In the genomic region with DNA sequence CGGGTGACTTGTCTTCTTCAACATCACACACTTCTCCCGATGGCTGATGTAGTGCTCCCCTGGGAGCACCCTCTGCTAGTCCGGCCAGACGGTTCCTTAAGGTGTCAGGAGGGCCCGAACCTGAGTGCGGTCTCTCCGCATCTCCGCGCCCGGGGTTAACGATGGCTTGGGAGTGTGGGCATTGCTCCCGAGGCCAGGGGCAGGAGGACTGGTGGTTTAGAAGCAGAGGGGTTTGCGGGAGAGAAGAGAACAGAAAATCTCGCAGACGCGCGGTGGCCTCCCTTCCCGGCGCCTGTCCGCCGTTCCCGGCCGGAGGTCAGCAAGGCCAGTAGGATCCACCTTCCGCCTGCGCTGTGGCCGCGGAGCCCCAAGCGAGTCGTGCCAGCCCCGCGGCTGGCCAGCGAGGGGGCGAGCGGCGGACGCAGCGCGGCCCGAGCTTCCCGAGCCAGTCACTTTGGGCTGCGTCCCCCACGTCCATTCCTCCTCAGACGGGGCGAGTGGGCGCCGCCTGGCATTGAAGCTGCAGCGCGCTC, we compare ENCODE assay signal across 8 cellular contexts. TPM values are rescaled to one million over a fixed set of nuclear protein-coding genes. Genes with fewer than 3 reads are reported as not detected.
DNase-seq lines count a peak whose midpoint lies in the region; ATAC-seq and TF ChIP-seq lines count a peak whose summit lies in the region.

No MANE protein-coding gene starts in this region.

- no peak for TF ChIP-seq CTCF in activated B cell treated with CpG ODN at 0.5 μM for 24 hours (IDR thresholded peaks at IDR 0.05)

- intact Hi-C loops in activated B cell treated with CpG ODN at 0.5 μM for 24 hours (cut with micrococcal nuclease) (no loop called here), head of caudate nucleus (cut with DNase I) (no loop called here), posterior cingulate gyrus (cut with DNase I) (no loop called here)

- H3K9me3 Mint-ChIP-seq in activated B cell treated with CpG ODN at 0.5 μM for 24 hours = no peaks in the 10 kb centered on the region

- CTCF ChIA-PET in activated B cell treated with CpG ODN at 0.5 μM for 24 hours (lab: Charles Lee) = no interaction called here

- ATAC-seq in activated B cell treated with CpG ODN at 0.5 μM for 24 hours (ENCODE audit: low read depth) (peak; percentile 56), HG03439 (IDR thresholded peaks at IDR 0.05; ENCODE audit: unreplicated experiment) (no peak), GM19455 (IDR thresholded peaks at IDR 0.05; ENCODE audit: unreplicated experiment) (no peak)

- H3K27ac ChIP-seq in GM23248 = no peak overlapping the region

- H3K4me1 ChIP-seq in GM23248 (ENCODE audit: insufficient read depth) = peaks cover 7% of the 10 kb centered on the region

- H2AFZ ChIP-seq in GM23248 = peak overlapping the region; percentile 93

- H3K27me3 ChIP-seq in GM23248 (replicated peaks; ENCODE audit: insufficient read depth) = peaks cover 16% of the 10 kb centered on the region

- H3K9me3 ChIP-seq in GM23248 (ENCODE audit: low read depth) = no peaks in the 10 kb centered on the region

- H3F3A ChIP-seq in GM23248 (ENCODE audit: insufficient read depth) = peaks cover 3% of the 10 kb centered on the region; the same call in 1 of the 2 replicates

- no peaks in the 10 kb centered on the region for H3K36me3 Mint-ChIP-seq in activated B cell treated with CpG ODN at 0.5 μM for 24 hours (ENCODE audit: low read depth)

- peak; percentile 32 for DNase-seq in GM23248
- DNase-seq in activated B cell treated with CpG ODN at 0.5 μM for 24 hours = peak; percentile 15
- DNase-seq in head of caudate nucleus = peak in 36 of 42 donors; percentile 10 to 57 (median 26)
- peak in 8 of 10 donors; percentile 12 to 88 (median 28) for DNase-seq in posterior cingulate gyrus
- DNase-seq in OCI-M1 (lab: John Stamatoyannopoulos, UW) = no peak
- no peak for DNase-seq in NCI-H774 (lab: John Stamatoyannopoulos, UW)

- H3K4me3 ChIP-seq in GM23248 = peak overlapping the region; percentile 76

- POLR2A ChIA-PET in activated B cell treated with CpG ODN at 0.5 μM for 24 hours (lab: Charles Lee) = no interaction called here

- H3K4me3 Mint-ChIP-seq in activated B cell treated with CpG ODN at 0.5 μM for 24 hours = peak overlapping the region; percentile 81

- no peak overlapping the region for H3K27ac Mint-ChIP-seq in activated B cell treated with CpG ODN at 0.5 μM for 24 hours

- peak overlapping the region; percentile 73; the same call in 1 of the 2 replicates for H3K9ac ChIP-seq in GM23248

- H4K20me1 ChIP-seq in GM23248 (ENCODE audit: insufficient read depth) = no peaks in the 10 kb centered on the region

- no peaks in the 10 kb centered on the region for H3K79me2 ChIP-seq in GM23248 (ENCODE audit: insufficient read depth)

- in situ Hi-C loops in GM23248 (cut with MboI) = no loop called here

- WGBS in GM23248 (ENCODE audit: low coverage in 1 of 2, low lambda C conversion rate in 2 of 2, missing lambda C conversion rate in 2 of 2), 2 experiments = 1 to 3% methylated on average over 25 to 38 of the region's 48 CpGs

- H3K4me1 Mint-ChIP-seq in activated B cell treated with CpG ODN at 0.5 μM for 24 hours = peaks cover 21% of the 10 kb centered on the region

- peaks cover 53% of the 10 kb centered on the region for H3K27me3 Mint-ChIP-seq in activated B cell treated with CpG ODN at 0.5 μM for 24 hours

- no peaks in the 10 kb centered on the region for H3K9me2 ChIP-seq in GM23248 (ENCODE audit: insufficient read depth)

- H3K4me2 ChIP-seq in GM23248 (ENCODE audit: unreplicated experiment) = peak overlapping the region; percentile 90

- no peaks in the 10 kb centered on the region for H3K36me3 ChIP-seq in GM23248 (ENCODE audit: low read depth)

RNA-seq across cellular contexts. Expression of a gene that starts 0.7 kb away (rescaled TPM):
- total RNA-seq in GM23248 (2014; rRNA removed; shearing (Covaris generic)) = 0.89 and 4.3 TPM in 2 replicates
- polyA plus RNA-seq in GM23248 (2016; fragmentation: Nextera tagmentation; extraction: Ambion mirVana) = 2.1 and 2.2 TPM in 2 replicates
- not detected in 2 replicates for total RNA-seq in activated B cell treated with CpG ODN at 0.5 μM for 24 hours

RNA-seq across cellular contexts. Expression of a gene that starts 25.6 kb away (rescaled TPM):
- 57.2 and 70.2 TPM in 2 replicates for total RNA-seq in GM23248 (2014; rRNA removed; shearing (Covaris generic))
- 121 and 126 TPM in 2 replicates for polyA plus RNA-seq in GM23248 (2016; fragmentation: Nextera tagmentation; extraction: Ambion mirVana)
- 54.8 and 73.9 TPM in 2 replicates for total RNA-seq in activated B cell treated with CpG ODN at 0.5 μM for 24 hours

RNA-seq across cellular contexts. Expression of a gene that starts 26.0 kb away (rescaled TPM):
- total RNA-seq in GM23248 (2014; rRNA removed; shearing (Covaris generic)) = 430 and 550 TPM in 2 replicates
- polyA plus RNA-seq in GM23248 (2016; fragmentation: Nextera tagmentation; extraction: Ambion mirVana) = 300 and 303 TPM in 2 replicates
- total RNA-seq in activated B cell treated with CpG ODN at 0.5 μM for 24 hours = 41.5 and 43.2 TPM in 2 replicates

Comparison
In these comparisons a context has a peak if more than half of its experiments do, and no peak if none do; other contexts are left out.
1. DNase-seq: peak in GM23248 (single experiment), activated B cell treated with CpG ODN at 0.5 μM for 24 hours (single experiment), head of caudate nucleus (36 of 42) and posterior cingulate gyrus (8 of 10); none in OCI-M1 (single experiment) and NCI-H774 (single experiment).